1 cellular context compared by ENCODE assay signal in the genomic region with DNA sequence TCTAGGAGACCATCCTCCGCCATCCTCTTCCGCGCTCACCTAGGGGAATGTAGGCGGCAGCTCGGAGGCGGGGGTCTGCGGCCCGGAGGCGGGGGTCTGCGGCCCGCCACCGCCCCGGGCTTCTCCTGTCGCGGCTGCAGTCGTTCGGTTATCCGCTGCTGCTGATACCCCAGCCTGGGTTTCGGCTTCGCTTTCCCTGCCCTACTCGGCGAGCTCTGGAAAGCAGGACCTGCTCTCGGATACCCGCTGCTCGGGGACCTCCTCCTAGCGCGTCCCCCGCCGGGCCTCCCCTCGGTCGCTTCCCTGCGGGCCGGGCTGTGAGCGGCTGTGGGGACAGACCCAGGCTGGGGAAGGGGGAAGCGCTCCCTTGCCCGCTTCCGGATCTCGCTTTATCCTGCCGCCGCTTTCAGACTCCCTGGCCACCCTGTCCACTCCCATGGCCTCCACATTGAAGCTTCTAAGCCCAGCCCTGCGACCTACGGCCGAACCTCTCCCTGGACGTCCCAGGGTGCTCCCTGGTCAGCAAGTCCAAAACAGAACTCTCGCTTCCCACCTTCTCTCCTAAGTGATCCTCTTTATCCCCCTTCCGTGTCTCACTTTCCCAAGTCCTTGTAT.
TF ChIP-seq lines count a peak whose summit lies in the region.

No MANE protein-coding gene starts in this region.

TF ChIP-seq in HepG2, 621 proteins besides CTCF, POLR2A, EP300 and RAD21 (continued from another document and continues in another):
- TF ChIP-seq, protein P1, sequence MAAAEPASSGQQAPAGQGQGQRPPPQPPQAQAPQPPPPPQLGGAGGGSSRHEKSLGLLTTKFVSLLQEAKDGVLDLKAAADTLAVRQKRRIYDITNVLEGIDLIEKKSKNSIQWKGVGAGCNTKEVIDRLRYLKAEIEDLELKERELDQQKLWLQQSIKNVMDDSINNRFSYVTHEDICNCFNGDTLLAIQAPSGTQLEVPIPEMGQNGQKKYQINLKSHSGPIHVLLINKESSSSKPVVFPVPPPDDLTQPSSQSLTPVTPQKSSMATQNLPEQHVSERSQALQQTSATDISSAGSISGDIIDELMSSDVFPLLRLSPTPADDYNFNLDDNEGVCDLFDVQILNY (CRISPR knock-in tag; conservative IDR thresholded peaks at IDR 0.05), result no peak
- no peak for TF ChIP-seq ZNF614 (CRISPR knock-in tag; IDR thresholded peaks at IDR 0.05; ENCODE audit: borderline replicate concordance)
- TF ChIP-seq ZNF160 (CRISPR knock-in tag; IDR thresholded peaks at IDR 0.05), result no peak
- no peak for TF ChIP-seq NONO (IDR thresholded peaks at IDR 0.05)
- TF ChIP-seq NONO (CRISPR knock-in tag; conservative IDR thresholded peaks at IDR 0.05), result peak; percentile 31; the same call in 1 of the 2 replicates
- TF ChIP-seq, protein P2, sequence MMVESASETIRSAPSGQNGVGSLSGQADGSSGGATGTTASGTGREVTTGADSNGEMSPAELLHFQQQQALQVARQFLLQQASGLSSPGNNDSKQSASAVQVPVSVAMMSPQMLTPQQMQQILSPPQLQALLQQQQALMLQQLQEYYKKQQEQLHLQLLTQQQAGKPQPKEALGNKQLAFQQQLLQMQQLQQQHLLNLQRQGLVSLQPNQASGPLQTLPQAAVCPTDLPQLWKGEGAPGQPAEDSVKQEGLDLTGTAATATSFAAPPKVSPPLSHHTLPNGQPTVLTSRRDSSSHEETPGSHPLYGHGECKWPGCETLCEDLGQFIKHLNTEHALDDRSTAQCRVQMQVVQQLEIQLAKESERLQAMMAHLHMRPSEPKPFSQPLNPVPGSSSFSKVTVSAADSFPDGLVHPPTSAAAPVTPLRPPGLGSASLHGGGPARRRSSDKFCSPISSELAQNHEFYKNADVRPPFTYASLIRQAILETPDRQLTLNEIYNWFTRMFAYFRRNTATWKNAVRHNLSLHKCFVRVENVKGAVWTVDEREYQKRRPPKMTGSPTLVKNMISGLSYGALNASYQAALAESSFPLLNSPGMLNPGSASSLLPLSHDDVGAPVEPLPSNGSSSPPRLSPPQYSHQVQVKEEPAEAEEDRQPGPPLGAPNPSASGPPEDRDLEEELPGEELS (CRISPR knock-in tag; IDR thresholded peaks at IDR 0.05), result peak; percentile 13; the same call in 1 of the 2 replicates
- no peak for TF ChIP-seq HOXA9 (CRISPR knock-in tag; IDR thresholded peaks at IDR 0.05; ENCODE audit: borderline replicate concordance)
- no peak for TF ChIP-seq NRL (CRISPR knock-in tag; IDR thresholded peaks at IDR 0.05; ENCODE audit: borderline replicate concordance)
- no peak for TF ChIP-seq ZFP41 (CRISPR knock-in tag; IDR thresholded peaks at IDR 0.05; ENCODE audit: borderline replicate concordance)
- TF ChIP-seq, protein P3, sequence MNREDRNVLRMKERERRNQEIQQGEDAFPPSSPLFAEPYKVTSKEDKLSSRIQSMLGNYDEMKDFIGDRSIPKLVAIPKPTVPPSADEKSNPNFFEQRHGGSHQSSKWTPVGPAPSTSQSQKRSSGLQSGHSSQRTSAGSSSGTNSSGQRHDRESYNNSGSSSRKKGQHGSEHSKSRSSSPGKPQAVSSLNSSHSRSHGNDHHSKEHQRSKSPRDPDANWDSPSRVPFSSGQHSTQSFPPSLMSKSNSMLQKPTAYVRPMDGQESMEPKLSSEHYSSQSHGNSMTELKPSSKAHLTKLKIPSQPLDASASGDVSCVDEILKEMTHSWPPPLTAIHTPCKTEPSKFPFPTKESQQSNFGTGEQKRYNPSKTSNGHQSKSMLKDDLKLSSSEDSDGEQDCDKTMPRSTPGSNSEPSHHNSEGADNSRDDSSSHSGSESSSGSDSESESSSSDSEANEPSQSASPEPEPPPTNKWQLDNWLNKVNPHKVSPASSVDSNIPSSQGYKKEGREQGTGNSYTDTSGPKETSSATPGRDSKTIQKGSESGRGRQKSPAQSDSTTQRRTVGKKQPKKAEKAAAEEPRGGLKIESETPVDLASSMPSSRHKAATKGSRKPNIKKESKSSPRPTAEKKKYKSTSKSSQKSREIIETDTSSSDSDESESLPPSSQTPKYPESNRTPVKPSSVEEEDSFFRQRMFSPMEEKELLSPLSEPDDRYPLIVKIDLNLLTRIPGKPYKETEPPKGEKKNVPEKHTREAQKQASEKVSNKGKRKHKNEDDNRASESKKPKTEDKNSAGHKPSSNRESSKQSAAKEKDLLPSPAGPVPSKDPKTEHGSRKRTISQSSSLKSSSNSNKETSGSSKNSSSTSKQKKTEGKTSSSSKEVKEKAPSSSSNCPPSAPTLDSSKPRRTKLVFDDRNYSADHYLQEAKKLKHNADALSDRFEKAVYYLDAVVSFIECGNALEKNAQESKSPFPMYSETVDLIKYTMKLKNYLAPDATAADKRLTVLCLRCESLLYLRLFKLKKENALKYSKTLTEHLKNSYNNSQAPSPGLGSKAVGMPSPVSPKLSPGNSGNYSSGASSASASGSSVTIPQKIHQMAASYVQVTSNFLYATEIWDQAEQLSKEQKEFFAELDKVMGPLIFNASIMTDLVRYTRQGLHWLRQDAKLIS (CRISPR knock-in tag; IDR thresholded peaks at IDR 0.05), result no peak
- TF ChIP-seq JUNB (CRISPR knock-in tag; IDR thresholded peaks at IDR 0.05; ENCODE audit: borderline replicate concordance), result no peak
- TF ChIP-seq, protein P4, sequence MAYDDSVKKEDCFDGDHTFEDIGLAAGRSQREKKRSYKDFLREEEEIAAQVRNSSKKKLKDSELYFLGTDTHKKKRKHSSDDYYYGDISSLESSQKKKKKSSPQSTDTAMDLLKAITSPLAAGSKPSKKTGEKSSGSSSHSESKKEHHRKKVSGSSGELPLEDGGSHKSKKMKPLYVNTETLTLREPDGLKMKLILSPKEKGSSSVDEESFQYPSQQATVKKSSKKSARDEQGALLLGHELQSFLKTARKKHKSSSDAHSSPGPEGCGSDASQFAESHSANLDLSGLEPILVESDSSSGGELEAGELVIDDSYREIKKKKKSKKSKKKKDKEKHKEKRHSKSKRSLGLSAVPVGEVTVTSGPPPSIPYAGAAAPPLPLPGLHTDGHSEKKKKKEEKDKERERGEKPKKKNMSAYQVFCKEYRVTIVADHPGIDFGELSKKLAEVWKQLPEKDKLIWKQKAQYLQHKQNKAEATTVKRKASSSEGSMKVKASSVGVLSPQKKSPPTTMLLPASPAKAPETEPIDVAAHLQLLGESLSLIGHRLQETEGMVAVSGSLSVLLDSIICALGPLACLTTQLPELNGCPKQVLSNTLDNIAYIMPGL (CRISPR knock-in tag; IDR thresholded peaks at IDR 0.05; ENCODE audit: borderline replicate concordance in 1 of 2, low read depth in 1 of 2), result peak in 1 of 2 experiments; percentile 55
- 0 out of 2 replicates have a peak, but pooled peaks have one; percentile 28 for TF ChIP-seq PPARG (CRISPR knock-in tag; conservative IDR thresholded peaks at IDR 0.05)
- TF ChIP-seq SOX13 (IDR thresholded peaks at IDR 0.05), result no peak
- TF ChIP-seq SOX13 (CRISPR knock-in tag; conservative IDR thresholded peaks at IDR 0.05 in 1 of 2, IDR thresholded peaks at IDR 0.05 in 1 of 2), result 0 out of 4 replicates have a peak, but pooled peaks of 1 of the 2 experiments have one; percentile 15
- no peak for TF ChIP-seq CBX1 (IDR thresholded peaks at IDR 0.05; ENCODE audit: low read depth)
- TF ChIP-seq KMT2A (CRISPR knock-in tag; IDR thresholded peaks at IDR 0.05), result peak; percentile 36; the same call in 1 of the 2 replicates
- TF ChIP-seq RBM39 (IDR thresholded peaks at IDR 0.05; ENCODE audit: low read depth, low read length, poor library complexity, severe bottlenecking), result peak; percentile 85
- no peak for TF ChIP-seq ZMYM2 (CRISPR knock-in tag; IDR thresholded peaks at IDR 0.05)
- TF ChIP-seq KDM3A (CRISPR knock-in tag; IDR thresholded peaks at IDR 0.05; ENCODE audit: low read depth), result peak; percentile 49; the same call in 1 of the 2 replicates
- TF ChIP-seq SAP130 (CRISPR knock-in tag; IDR thresholded peaks at IDR 0.05; ENCODE audit: low read depth), result no peak
- TF ChIP-seq PHF5A (CRISPR knock-in tag; IDR thresholded peaks at IDR 0.05; ENCODE audit: low read depth, unreplicated experiment), result no peak
- TF ChIP-seq, protein P5, sequence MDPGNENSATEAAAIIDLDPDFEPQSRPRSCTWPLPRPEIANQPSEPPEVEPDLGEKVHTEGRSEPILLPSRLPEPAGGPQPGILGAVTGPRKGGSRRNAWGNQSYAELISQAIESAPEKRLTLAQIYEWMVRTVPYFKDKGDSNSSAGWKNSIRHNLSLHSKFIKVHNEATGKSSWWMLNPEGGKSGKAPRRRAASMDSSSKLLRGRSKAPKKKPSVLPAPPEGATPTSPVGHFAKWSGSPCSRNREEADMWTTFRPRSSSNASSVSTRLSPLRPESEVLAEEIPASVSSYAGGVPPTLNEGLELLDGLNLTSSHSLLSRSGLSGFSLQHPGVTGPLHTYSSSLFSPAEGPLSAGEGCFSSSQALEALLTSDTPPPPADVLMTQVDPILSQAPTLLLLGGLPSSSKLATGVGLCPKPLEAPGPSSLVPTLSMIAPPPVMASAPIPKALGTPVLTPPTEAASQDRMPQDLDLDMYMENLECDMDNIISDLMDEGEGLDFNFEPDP (CRISPR knock-in tag; conservative IDR thresholded peaks at IDR 0.05), result no peak
- TF ChIP-seq HOXD1 (CRISPR knock-in tag; IDR thresholded peaks at IDR 0.05), result 0 out of 2 replicates have a peak, but pooled peaks have one; percentile 28
- no peak; the same call in 1 of the 2 replicates for TF ChIP-seq NCOA2 (CRISPR knock-in tag; IDR thresholded peaks at IDR 0.05)
- 0 out of 2 replicates have a peak, but pooled peaks have one; percentile 63 for TF ChIP-seq GABPB1 (CRISPR knock-in tag; IDR thresholded peaks at IDR 0.05)
- TF ChIP-seq, protein P6, sequence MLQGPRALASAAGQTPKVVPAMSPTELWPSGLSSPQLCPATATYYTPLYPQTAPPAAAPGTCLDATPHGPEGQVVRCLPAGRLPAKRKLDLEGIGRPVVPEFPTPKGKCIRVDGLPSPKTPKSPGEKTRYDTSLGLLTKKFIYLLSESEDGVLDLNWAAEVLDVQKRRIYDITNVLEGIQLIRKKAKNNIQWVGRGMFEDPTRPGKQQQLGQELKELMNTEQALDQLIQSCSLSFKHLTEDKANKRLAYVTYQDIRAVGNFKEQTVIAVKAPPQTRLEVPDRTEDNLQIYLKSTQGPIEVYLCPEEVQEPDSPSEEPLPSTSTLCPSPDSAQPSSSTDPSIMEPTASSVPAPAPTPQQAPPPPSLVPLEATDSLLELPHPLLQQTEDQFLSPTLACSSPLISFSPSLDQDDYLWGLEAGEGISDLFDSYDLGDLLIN (CRISPR knock-in tag; IDR thresholded peaks at IDR 0.05; ENCODE audit: borderline replicate concordance), result peak; percentile 47; the same call in 1 of the 2 replicates
- peak; percentile 25; the same call in 1 of the 2 replicates for TF ChIP-seq ZSCAN31 (CRISPR knock-in tag; IDR thresholded peaks at IDR 0.05; ENCODE audit: low read depth)
- TF ChIP-seq PCBP2 (optimal IDR thresholded peaks at IDR 0.05; ENCODE audit: low read depth, low read length, poor library complexity, severe bottlenecking), result no peak
- TF ChIP-seq HNF4A (CRISPR knock-in tag; IDR thresholded peaks at IDR 0.05), result no peak
- TF ChIP-seq HIVEP1 (CRISPR knock-in tag; IDR thresholded peaks at IDR 0.05), result peak; percentile 15; the same call in 1 of the 2 replicates
- TF ChIP-seq SIX1 (CRISPR knock-in tag; IDR thresholded peaks at IDR 0.05; ENCODE audit: borderline replicate concordance), result no peak
- TF ChIP-seq PHF21A (CRISPR knock-in tag; IDR thresholded peaks at IDR 0.05), result 0 out of 2 replicates have a peak, but pooled peaks have one; percentile 60
- TF ChIP-seq, protein P7, sequence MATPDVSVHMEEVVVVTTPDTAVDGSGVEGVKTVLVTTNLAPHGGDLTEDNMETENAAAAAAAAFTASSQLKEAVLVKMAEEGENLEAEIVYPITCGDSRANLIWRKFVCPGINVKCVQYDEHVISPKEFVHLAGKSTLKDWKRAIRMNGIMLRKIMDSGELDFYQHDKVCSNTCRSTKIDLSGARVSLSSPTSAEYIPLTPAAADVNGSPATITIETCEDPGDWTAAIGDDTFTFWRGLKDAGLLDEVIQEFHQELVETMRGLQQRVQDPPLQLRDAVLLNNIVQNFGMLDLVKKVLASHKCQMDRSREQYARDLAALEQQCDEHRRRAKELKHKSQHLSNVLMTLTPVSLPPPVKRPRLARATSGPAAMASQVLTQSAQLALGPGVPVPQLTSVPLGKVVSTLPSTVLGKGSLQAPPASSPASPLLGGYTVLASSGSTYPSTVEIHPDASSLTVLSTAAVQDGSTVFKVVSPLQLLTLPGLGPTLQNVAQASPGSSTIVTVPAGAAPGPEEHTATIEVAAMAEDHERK (CRISPR knock-in tag; IDR thresholded peaks at IDR 0.05; ENCODE audit: low read depth), result no peak
- no peak for TF ChIP-seq ZNF629 (CRISPR knock-in tag; conservative IDR thresholded peaks at IDR 0.05)
- peak; percentile 41 for TF ChIP-seq PHF8 (CRISPR knock-in tag; IDR thresholded peaks at IDR 0.05)
- TF ChIP-seq, protein P8, sequence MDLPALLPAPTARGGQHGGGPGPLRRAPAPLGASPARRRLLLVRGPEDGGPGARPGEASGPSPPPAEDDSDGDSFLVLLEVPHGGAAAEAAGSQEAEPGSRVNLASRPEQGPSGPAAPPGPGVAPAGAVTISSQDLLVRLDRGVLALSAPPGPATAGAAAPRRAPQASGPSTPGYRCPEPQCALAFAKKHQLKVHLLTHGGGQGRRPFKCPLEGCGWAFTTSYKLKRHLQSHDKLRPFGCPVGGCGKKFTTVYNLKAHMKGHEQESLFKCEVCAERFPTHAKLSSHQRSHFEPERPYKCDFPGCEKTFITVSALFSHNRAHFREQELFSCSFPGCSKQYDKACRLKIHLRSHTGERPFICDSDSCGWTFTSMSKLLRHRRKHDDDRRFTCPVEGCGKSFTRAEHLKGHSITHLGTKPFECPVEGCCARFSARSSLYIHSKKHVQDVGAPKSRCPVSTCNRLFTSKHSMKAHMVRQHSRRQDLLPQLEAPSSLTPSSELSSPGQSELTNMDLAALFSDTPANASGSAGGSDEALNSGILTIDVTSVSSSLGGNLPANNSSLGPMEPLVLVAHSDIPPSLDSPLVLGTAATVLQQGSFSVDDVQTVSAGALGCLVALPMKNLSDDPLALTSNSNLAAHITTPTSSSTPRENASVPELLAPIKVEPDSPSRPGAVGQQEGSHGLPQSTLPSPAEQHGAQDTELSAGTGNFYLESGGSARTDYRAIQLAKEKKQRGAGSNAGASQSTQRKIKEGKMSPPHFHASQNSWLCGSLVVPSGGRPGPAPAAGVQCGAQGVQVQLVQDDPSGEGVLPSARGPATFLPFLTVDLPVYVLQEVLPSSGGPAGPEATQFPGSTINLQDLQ (CRISPR knock-in tag; IDR thresholded peaks at IDR 0.05), result peak; percentile 89
- TF ChIP-seq PHF20 (CRISPR knock-in tag; IDR thresholded peaks at IDR 0.05), result 0 out of 2 replicates have a peak, but pooled peaks have one; percentile 42
- TF ChIP-seq MAF1 (CRISPR knock-in tag; IDR thresholded peaks at IDR 0.05; ENCODE audit: borderline replicate concordance), result no peak
- no peak for TF ChIP-seq ZFP62 (CRISPR knock-in tag; IDR thresholded peaks at IDR 0.05)
- TF ChIP-seq, protein P9, sequence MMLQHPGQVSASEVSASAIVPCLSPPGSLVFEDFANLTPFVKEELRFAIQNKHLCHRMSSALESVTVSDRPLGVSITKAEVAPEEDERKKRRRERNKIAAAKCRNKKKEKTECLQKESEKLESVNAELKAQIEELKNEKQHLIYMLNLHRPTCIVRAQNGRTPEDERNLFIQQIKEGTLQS (CRISPR knock-in tag; IDR thresholded peaks at IDR 0.05), result 0 out of 2 replicates have a peak, but pooled peaks have one; percentile 11
- TF ChIP-seq ZNF234 (CRISPR knock-in tag; conservative IDR thresholded peaks at IDR 0.05), result no peak
- TF ChIP-seq SALL1 (CRISPR knock-in tag; IDR thresholded peaks at IDR 0.05), result peak; percentile 41
